Comparison of ENCODE assay signal across 9 cellular contexts in the genomic region with DNA sequence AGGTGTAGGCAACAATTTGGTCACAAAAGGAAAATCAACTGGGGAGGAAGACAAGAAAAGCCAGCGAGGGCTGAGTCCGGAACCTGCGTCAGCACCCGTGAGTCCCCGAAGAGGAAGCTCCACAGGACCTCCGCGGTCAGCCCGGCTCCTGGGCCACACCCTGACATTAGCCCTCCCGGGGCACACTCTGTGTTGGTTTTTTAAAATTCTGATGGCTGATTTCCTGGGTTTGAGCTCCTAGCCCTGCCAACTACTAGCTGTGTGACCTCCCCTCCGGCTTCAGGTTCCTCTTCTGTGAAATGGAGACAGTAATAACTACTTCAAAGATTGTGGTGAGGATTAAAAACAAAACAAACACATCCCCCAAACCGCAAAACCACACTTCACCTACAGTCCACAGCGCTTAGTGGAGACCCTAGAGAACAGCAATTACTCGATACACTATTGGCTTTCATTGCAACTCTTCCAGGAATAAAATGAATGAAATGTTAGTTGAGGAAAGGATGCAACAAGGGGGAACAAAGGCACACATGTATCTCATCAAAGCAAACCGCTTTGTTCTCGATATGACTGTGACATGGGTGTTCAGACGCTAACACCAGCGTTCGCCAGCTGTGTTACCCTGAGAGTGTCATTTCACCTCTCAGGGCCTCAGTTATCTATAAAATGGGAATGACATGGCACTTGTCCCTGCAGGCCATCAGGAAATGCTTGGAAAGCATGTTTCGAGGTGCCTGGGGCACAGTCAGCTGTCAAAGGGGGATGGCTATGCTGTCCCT. TPM values are rescaled to one million over a fixed set of nuclear protein-coding genes. Genes with fewer than 3 reads are reported as not detected.
DNase-seq lines count a peak whose midpoint lies in the region; ATAC-seq and TF ChIP-seq lines count a peak whose summit lies in the region.
"Had no signal": no experiment of that assay in that cellular context is flagged by ENCODE, and none has a peak within 500 bp of the region (broad histone marks: within the 10 kb centered on the region; RNA-seq: fewer than 3 reads in every experiment).

No MANE protein-coding gene starts in this region.

- in situ Hi-C loops in GM18951 (cut with MboI; ENCODE audit: low sequenced_read_pairs, unreplicated experiment) (no loop called here), mammary epithelial cell (cut with MboI; ENCODE audit: low sequenced_read_pairs in 2 of 2) (no loop called here)

- no peaks in the 10 kb centered on the region for H4K20me1 ChIP-seq in mammary epithelial cell (ENCODE audit: insufficient read depth, low read length)

- peaks cover 16% of the 10 kb centered on the region for H3K36me3 Mint-ChIP-seq in activated naive CD8-positive, alpha-beta T cell treated with anti-CD3 and anti-CD28 coated beads, Interleukin-2, amount 10 ng/mL, durations not matched to agents 7 days and 5 days

- H3K27me3 ChIP-seq in RWPE2 (ENCODE audit: insufficient read depth, poor library complexity, severe bottlenecking) = no peaks in the 10 kb centered on the region
- no peaks in the 10 kb centered on the region for H3K27me3 ChIP-seq in mammary epithelial cell (ENCODE audit: insufficient read depth, low read length)

- WGBS in mammary epithelial cell (ENCODE audit: low coverage, missing lambda C conversion rate) = 93% methylated on average over 11 of the region's 19 CpGs

- H3K4me3 ChIP-seq in RWPE2 (ENCODE audit: severe bottlenecking) = no peak overlapping the region
- no peak overlapping the region for H3K4me3 ChIP-seq in mammary epithelial cell (replicated peaks in 1 of 3; ENCODE audit: insufficient read depth in 1 of 3, low read depth in 2 of 3, low read length in 3 of 3)
- H3K4me3 ChIP-seq: SJSA1 had no signal

- CTCF ChIA-PET in mammary epithelial cell (lab: Charles Lee; ENCODE audit: low non-redundant PET) = no interaction called here

- H3K27ac ChIP-seq in RWPE2 (ENCODE audit: poor library complexity, severe bottlenecking) (no peak overlapping the region), mammary epithelial cell (ENCODE audit: insufficient read depth, low read depth, low read length) (no peak overlapping the region)
- H3K27ac ChIP-seq: SJSA1 had no signal

- ATAC-seq in HG02973 (IDR thresholded peaks at IDR 0.05; ENCODE audit: unreplicated experiment) = peak; percentile 52
- no peak for ATAC-seq in RWPE2 (ENCODE audit: low read depth)
- peak; percentile 77 for ATAC-seq in activated naive CD8-positive, alpha-beta T cell treated with anti-CD3 and anti-CD28 coated beads, Interleukin-2, amount 10 ng/mL, durations not matched to agents 7 days and 5 days (ENCODE audit: low read depth)

- no peak overlapping the region for H3K4me2 ChIP-seq in mammary epithelial cell (ENCODE audit: insufficient read depth, low read depth, low read length)

- no peaks in the 10 kb centered on the region for H3K9me3 ChIP-seq in RWPE2 (ENCODE audit: severe bottlenecking)
- H3K9me3 ChIP-seq in mammary epithelial cell (replicated peaks; ENCODE audit: insufficient read depth, low read length) = no peaks in the 10 kb centered on the region
- H3K9me3 ChIP-seq: SJSA1 had no signal

- TF ChIP-seq CTCF in RWPE2 (IDR thresholded peaks at IDR 0.05; ENCODE audit: poor library complexity, severe bottlenecking) (no peak), mammary epithelial cell (conservative IDR thresholded peaks at IDR 0.05 in 1 of 2, IDR thresholded peaks at IDR 0.05 in 1 of 2; ENCODE audit: extremely low read depth in 1 of 2, insufficient read depth in 1 of 2, low read depth in 1 of 2, low read length in 2 of 2) (no peak)

- H3K4me3 Mint-ChIP-seq in activated naive CD8-positive, alpha-beta T cell treated with anti-CD3 and anti-CD28 coated beads, Interleukin-2, amount 10 ng/mL, durations not matched to agents 7 days and 5 days = peak overlapping the region; percentile 83

- dilution Hi-C loops in mammary epithelial cell (cut with HindIII; ENCODE audit: low sequenced_read_pairs) = loop anchor here (25.0 kb wide), 1 partner anchor 568 kb away; no protein-coding TSS in a partner anchor

- H2AFZ ChIP-seq in mammary epithelial cell (ENCODE audit: low read depth, low read length) = no peak overlapping the region

- peaks cover 2% of the 10 kb centered on the region for H3K9me3 Mint-ChIP-seq in activated naive CD8-positive, alpha-beta T cell treated with anti-CD3 and anti-CD28 coated beads, Interleukin-2, amount 10 ng/mL, durations not matched to agents 7 days and 5 days

- H3K79me2 ChIP-seq in mammary epithelial cell (ENCODE audit: insufficient read depth, low read length) = no peaks in the 10 kb centered on the region

- peak overlapping the region; percentile 98 for H3K27ac Mint-ChIP-seq in activated naive CD8-positive, alpha-beta T cell treated with anti-CD3 and anti-CD28 coated beads, Interleukin-2, amount 10 ng/mL, durations not matched to agents 7 days and 5 days

- BruUV-seq in mammary epithelial cell (replicated peaks; lab: Mats Ljungman, UMichigan) = no TSS peak

- intact Hi-C loops in mammary epithelial cell (cut with micrococcal nuclease) = no loop called here

- no peaks in the 10 kb centered on the region for H3K36me3 ChIP-seq in RWPE2 (ENCODE audit: low read depth)
- H3K36me3 ChIP-seq in mammary epithelial cell (ENCODE audit: insufficient read depth, low read length) = no peaks in the 10 kb centered on the region
- H3K36me3 ChIP-seq: SJSA1 had no signal

- H3K27me3 Mint-ChIP-seq in activated naive CD8-positive, alpha-beta T cell treated with anti-CD3 and anti-CD28 coated beads, Interleukin-2, amount 10 ng/mL, durations not matched to agents 7 days and 5 days = no peaks in the 10 kb centered on the region

- no peak overlapping the region for H3K9ac ChIP-seq in mammary epithelial cell (ENCODE audit: insufficient read depth, low read length)

- DNase-seq in RWPE2 (ENCODE audit: low spot score) (peak; percentile 81), NCI-H1048 (lab: John Stamatoyannopoulos, UW) (no peak), mammary epithelial cell (no peak), hepatic stellate cell (ENCODE audit: low spot score) (no peak)
- peak; percentile 81 for DNase-seq in activated naive CD8-positive, alpha-beta T cell treated with anti-CD3 and anti-CD28 coated beads, Interleukin-2, amount 10 ng/mL, durations not matched to agents 7 days and 5 days
- DNase-seq in stimulated activated CD4-positive, alpha-beta T cell treated with anti-CD3 and anti-CD28 coated beads, Interleukin-12 subunit alpha, Interleukin-12 subunit beta, amount 100 ng/mL, for 4 hours = peak; percentile 44

- POLR2A ChIA-PET in activated naive CD8-positive, alpha-beta T cell treated with anti-CD3 and anti-CD28 coated beads, Interleukin-2, amount 10 ng/mL, durations not matched to agents 7 days and 5 days (lab: Charles Lee) = interaction anchor here (0.6 to 4.6 kb wide), 23 partner anchors 9 to 1040 kb away, joined by 3 to 103 read pairs (median 5); partner anchors contain the start of genes RBM38 and STX16

- peaks cover 45% of the 10 kb centered on the region for H3K4me1 Mint-ChIP-seq in activated naive CD8-positive, alpha-beta T cell treated with anti-CD3 and anti-CD28 coated beads, Interleukin-2, amount 10 ng/mL, durations not matched to agents 7 days and 5 days

- H3K4me1 ChIP-seq in RWPE2 (ENCODE audit: insufficient read depth, poor library complexity, severe bottlenecking) (peaks cover 39% of the 10 kb centered on the region), mammary epithelial cell (ENCODE audit: insufficient read depth, low read length) (peaks cover 24% of the 10 kb centered on the region)

- peak; percentile 45 for TF ChIP-seq POLR2A in GM18951 (IDR thresholded peaks at IDR 0.05; ENCODE audit: extremely low read depth, insufficient read depth, insufficient read length)

RNA-seq across cellular contexts. Expression of gene ZBP1, which starts 1.0 kb away (rescaled TPM):
- 10 to 100 TPM; 27.5 to 28.5 TPM for total RNA-seq in activated naive CD8-positive, alpha-beta T cell treated with anti-CD3 and anti-CD28 coated beads, Interleukin-2, amount 10 ng/mL, durations not matched to agents 7 days and 5 days
- not detected for total RNA-seq in mammary epithelial cell
- polyA plus RNA-seq in mammary epithelial cell = not detected
- polyA minus RNA-seq in mammary epithelial cell = not detected
- total RNA-seq: SJSA1 had no signal

RNA-seq across cellular contexts. Expression of gene PCK1, which starts 58.3 kb away (rescaled TPM):
- total RNA-seq in activated naive CD8-positive, alpha-beta T cell treated with anti-CD3 and anti-CD28 coated beads, Interleukin-2, amount 10 ng/mL, durations not matched to agents 7 days and 5 days = not detected
- total RNA-seq in mammary epithelial cell = not detected
- not detected for polyA plus RNA-seq in mammary epithelial cell
- not detected for polyA minus RNA-seq in mammary epithelial cell
- total RNA-seq: SJSA1 had no signal

Comparison
In these comparisons a context has a peak if more than half of its experiments do, and no peak if none do; other contexts are left out.
1. DNase-seq: peak in RWPE2 (single experiment), activated naive CD8-positive, alpha-beta T cell treated with anti-CD3 and anti-CD28 coated beads, Interleukin-2, amount 10 ng/mL, durations not matched to agents 7 days and 5 days (single experiment) and stimulated activated CD4-positive, alpha-beta T cell treated with anti-CD3 and anti-CD28 coated beads, Interleukin-12 subunit alpha, Interleukin-12 subunit beta, amount 100 ng/mL, for 4 hours (single experiment); none in NCI-H1048 (single experiment), mammary epithelial cell (single experiment) and hepatic stellate cell (single experiment).
2. RNA of gene ZBP1, which starts 1.0 kb away (total RNA-seq): 27.5 to 28.5 TPM in activated naive CD8-positive, alpha-beta T cell treated with anti-CD3 and anti-CD28 coated beads, Interleukin-2, amount 10 ng/mL, durations not matched to agents 7 days and 5 days; not detected in mammary epithelial cell; every median in the first group is over 10 times any median in the second.